23 cellular contexts compared by ENCODE assay signal in genomic region chr6:158565122-158565429, GRCh38. TPM values are rescaled to one million over a fixed set of nuclear protein-coding genes. Genes with fewer than 3 reads are reported as not detected.
DNase-seq lines count a peak whose midpoint lies in the region; ATAC-seq, FAIRE-seq and TF ChIP-seq lines count a peak whose summit lies in the region.
"Had no signal": no experiment of that assay in that cellular context is flagged by ENCODE, and none has a peak within 500 bp of the region (broad histone marks: within the 10 kb centered on the region; RNA-seq: fewer than 3 reads in every experiment).

No MANE protein-coding gene starts in this region.

- H3K4me3 Mint-ChIP-seq in activated CD4-positive, alpha-beta T cell treated with anti-CD3 and anti-CD28 coated beads, Interleukin-2, amount 10 ng/mL, durations not matched to agents 7 days and 5 days = no peak overlapping the region
- no peak overlapping the region for H3K4me3 Mint-ChIP-seq in WTC11
- peak overlapping the region; percentile 76 to 82 for H3K4me3 Mint-ChIP-seq in effector memory CD8-positive, alpha-beta T cell
- H3K4me3 Mint-ChIP-seq: B cell had no signal

- peaks cover 99% of the 10 kb centered on the region for H3K79me2 ChIP-seq in osteoblast (ENCODE audit: insufficient read depth, low read length)

- in situ Hi-C loops in GM13977 (cut with MboI; ENCODE audit: low pct_unique_long_range_greater_than_20kb, low sequenced_read_pairs, unreplicated experiment) = no loop called here

- H3K36me3 ChIP-seq in osteoblast (ENCODE audit: insufficient read depth, low read length) = no peaks in the 10 kb centered on the region
- H3K36me3 ChIP-seq: left ventricle myocardium inferior, vagina had no signal

- H3K4me1 Mint-ChIP-seq in activated CD4-positive, alpha-beta T cell treated with anti-CD3 and anti-CD28 coated beads, Interleukin-2, amount 10 ng/mL, durations not matched to agents 7 days and 5 days = peaks cover 87% of the 10 kb centered on the region
- peaks cover 42% of the 10 kb centered on the region for H3K4me1 Mint-ChIP-seq in WTC11
- peaks cover 80 to 90% of the 10 kb centered on the region in 2 donors for H3K4me1 Mint-ChIP-seq in effector memory CD8-positive, alpha-beta T cell (ENCODE audit: low read depth in 2 of 2)

- TF ChIP-seq CTCF in WTC11 (IDR thresholded peaks at IDR 0.05) (no peak), osteoblast (IDR thresholded peaks at IDR 0.05; ENCODE audit: extremely low read depth, low read depth, low read length) (no peak), GM13977 (IDR thresholded peaks at IDR 0.05; ENCODE audit: extremely low read depth, insufficient read depth, missing control alignments) (no peak)

- no peak overlapping the region for H3K4me2 ChIP-seq in osteoblast (ENCODE audit: insufficient read depth, low read length)

- peaks cover 27% of the 10 kb centered on the region for H3K4me1 ChIP-seq in osteoblast (ENCODE audit: insufficient read depth, low read length)

- H3K27me3 ChIP-seq in osteoblast (ENCODE audit: insufficient read depth, low read length) = no peaks in the 10 kb centered on the region
- H3K27me3 ChIP-seq: vagina had no signal

- no peak for ATAC-seq in WTC11
- ATAC-seq in effector memory CD8-positive, alpha-beta T cell (replicated peaks) = no peak
- ATAC-seq: activated CD4-positive, CD25-positive, alpha-beta regulatory T cell treated with anti-CD3 and anti-CD28 coated beads, Interleukin-2, amount 50 U/mL, for 24 hours; mucosa of descending colon had no signal

- no peak overlapping the region for H3K4me3 ChIP-seq in osteoblast (ENCODE audit: insufficient read depth, low read length)
- H3K4me3 ChIP-seq: left ventricle myocardium inferior, mucosa of descending colon, vagina had no signal

- CTCF ChIA-PET in activated CD4-positive, alpha-beta T cell treated with anti-CD3 and anti-CD28 coated beads, Interleukin-2, amount 10 ng/mL, durations not matched to agents 7 days and 5 days (lab: Charles Lee) = no interaction called here
- CTCF ChIA-PET in WTC11 (lab: Charles Lee) = interaction anchor here (1.2 to 2.3 kb wide), 5 partner anchors 13 to 351 kb away, joined by 3 to 9 read pairs (median 6); no protein-coding TSS in a partner anchor

- no peak for FAIRE-seq in frontal cortex (lab: Jason Lieb, UNC)
- FAIRE-seq: A204.1, colon, D721Med, endometrium had no signal

- peaks cover 36% of the 10 kb centered on the region for H3K36me3 Mint-ChIP-seq in activated CD4-positive, alpha-beta T cell treated with anti-CD3 and anti-CD28 coated beads, Interleukin-2, amount 10 ng/mL, durations not matched to agents 7 days and 5 days (ENCODE audit: low read depth)
- H3K36me3 Mint-ChIP-seq in WTC11 = peaks cover 3% of the 10 kb centered on the region; the same call in 1 of the 2 replicates
- peaks cover 50% of the 10 kb centered on the region for H3K36me3 Mint-ChIP-seq in effector memory CD8-positive, alpha-beta T cell (ENCODE audit: insufficient read depth)

- no peak for DNase-seq in activated CD4-positive, alpha-beta T cell treated with anti-CD3 and anti-CD28 coated beads, Interleukin-2, amount 10 ng/mL, durations not matched to agents 7 days and 5 days
- no peak for DNase-seq in activated CD4-positive, alpha-beta T cell treated with anti-CD3 and anti-CD28 coated beads for 48 hours
- DNase-seq in WTC11 (ENCODE audit: low spot score) (no peak), osteoblast (ENCODE audit: insufficient read length, low spot score, missing footprints) (peak; percentile 1), frontal cortex (ENCODE audit: low spot score in 2 of 2) (no peak), GM13977 (ENCODE audit: low spot score) (no peak), amygdala (lab: John Stamatoyannopoulos, UW) (no peak)
- DNase-seq in effector memory CD8-positive, alpha-beta T cell = no peak
- DNase-seq: activated CD8-positive, alpha-beta memory T cell treated with anti-CD3 and anti-CD28 coated beads, Interleukin-2, amount 50 U/mL, for 4 hours; left ventricle myocardium inferior; MM.1S; mucosa of descending colon; NCI-H1436; NCI-H526; stimulated activated CD4-positive, alpha-beta T cell treated with anti-CD3 and anti-CD28 coated beads, Interleukin-12 subunit alpha, Interleukin-12 subunit beta, amount 100 ng/mL, for 4 hours had no signal

- H3K27ac ChIP-seq in osteoblast (ENCODE audit: low read depth, low read length) = no peak overlapping the region
- H3K27ac ChIP-seq: HL-60, left ventricle myocardium inferior, vagina had no signal

- H2AFZ ChIP-seq in osteoblast (ENCODE audit: low read length) = no peak overlapping the region

- H3K9me3 Mint-ChIP-seq in activated CD4-positive, alpha-beta T cell treated with anti-CD3 and anti-CD28 coated beads, Interleukin-2, amount 10 ng/mL, durations not matched to agents 7 days and 5 days = no peaks in the 10 kb centered on the region
- no peaks in the 10 kb centered on the region for H3K9me3 Mint-ChIP-seq in WTC11
- H3K9me3 Mint-ChIP-seq in effector memory CD8-positive, alpha-beta T cell = no peaks in the 10 kb centered on the region

- H3K9me3 ChIP-seq in osteoblast (ENCODE audit: low read depth, low read length) = no peaks in the 10 kb centered on the region
- H3K9me3 ChIP-seq: left ventricle myocardium inferior, mucosa of descending colon, vagina had no signal

- peaks cover 80% of the 10 kb centered on the region for H4K20me1 ChIP-seq in osteoblast (ENCODE audit: insufficient read depth, low read length)

- H3K27ac Mint-ChIP-seq in activated CD4-positive, alpha-beta T cell treated with anti-CD3 and anti-CD28 coated beads, Interleukin-2, amount 10 ng/mL, durations not matched to agents 7 days and 5 days = peak overlapping the region; percentile 84
- peak overlapping the region; percentile 79; the same call in 1 of the 2 replicates for H3K27ac Mint-ChIP-seq in WTC11
- peak overlapping the region; percentile 88 to 92 for H3K27ac Mint-ChIP-seq in effector memory CD8-positive, alpha-beta T cell
- H3K27ac Mint-ChIP-seq: B cell had no signal

- POLR2A ChIA-PET in activated CD4-positive, alpha-beta T cell treated with anti-CD3 and anti-CD28 coated beads, Interleukin-2, amount 10 ng/mL, durations not matched to agents 7 days and 5 days (lab: Charles Lee) = no interaction called here
- POLR2A ChIA-PET in WTC11 (lab: Charles Lee) = no interaction called here

- no peaks in the 10 kb centered on the region for H3K27me3 Mint-ChIP-seq in activated CD4-positive, alpha-beta T cell treated with anti-CD3 and anti-CD28 coated beads, Interleukin-2, amount 10 ng/mL, durations not matched to agents 7 days and 5 days
- H3K27me3 Mint-ChIP-seq in WTC11 (ENCODE audit: low read depth) = no peaks in the 10 kb centered on the region
- H3K27me3 Mint-ChIP-seq in effector memory CD8-positive, alpha-beta T cell = no peaks in the 10 kb centered on the region
- H3K27me3 Mint-ChIP-seq: B cell had no signal

TF ChIP-seq in WTC11, 78 proteins besides CTCF, POLR2A, EP300 and RAD21 (continues in another document):
- no peak for TF ChIP-seq USF2 (CRISPR knock-in tag; IDR thresholded peaks at IDR 0.05)
- TF ChIP-seq STAT6 (CRISPR knock-in tag; conservative IDR thresholded peaks at IDR 0.05; ENCODE audit: low read depth) = no peak
- TF ChIP-seq ZNF232 (CRISPR knock-in tag; IDR thresholded peaks at IDR 0.05) = no peak
- no peak for TF ChIP-seq NFYB (CRISPR knock-in tag; conservative IDR thresholded peaks at IDR 0.05; ENCODE audit: low read depth)
- no peak for TF ChIP-seq OVOL2 (CRISPR knock-in tag; IDR thresholded peaks at IDR 0.05; ENCODE audit: borderline replicate concordance)
- TF ChIP-seq, protein P1, sequence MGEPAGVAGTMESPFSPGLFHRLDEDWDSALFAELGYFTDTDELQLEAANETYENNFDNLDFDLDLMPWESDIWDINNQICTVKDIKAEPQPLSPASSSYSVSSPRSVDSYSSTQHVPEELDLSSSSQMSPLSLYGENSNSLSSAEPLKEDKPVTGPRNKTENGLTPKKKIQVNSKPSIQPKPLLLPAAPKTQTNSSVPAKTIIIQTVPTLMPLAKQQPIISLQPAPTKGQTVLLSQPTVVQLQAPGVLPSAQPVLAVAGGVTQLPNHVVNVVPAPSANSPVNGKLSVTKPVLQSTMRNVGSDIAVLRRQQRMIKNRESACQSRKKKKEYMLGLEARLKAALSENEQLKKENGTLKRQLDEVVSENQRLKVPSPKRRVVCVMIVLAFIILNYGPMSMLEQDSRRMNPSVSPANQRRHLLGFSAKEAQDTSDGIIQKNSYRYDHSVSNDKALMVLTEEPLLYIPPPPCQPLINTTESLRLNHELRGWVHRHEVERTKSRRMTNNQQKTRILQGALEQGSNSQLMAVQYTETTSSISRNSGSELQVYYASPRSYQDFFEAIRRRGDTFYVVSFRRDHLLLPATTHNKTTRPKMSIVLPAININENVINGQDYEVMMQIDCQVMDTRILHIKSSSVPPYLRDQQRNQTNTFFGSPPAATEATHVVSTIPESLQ (CRISPR knock-in tag; IDR thresholded peaks at IDR 0.05) = no peak
- TF ChIP-seq CBFB (CRISPR knock-in tag; IDR thresholded peaks at IDR 0.05; ENCODE audit: low read depth) = no peak

RNA-seq across cellular contexts. Expression of gene TMEM181, which starts 5.2 kb away (rescaled TPM):
- total RNA-seq in activated CD4-positive, alpha-beta T cell treated with anti-CD3 and anti-CD28 coated beads, Interleukin-2, amount 10 ng/mL, durations not matched to agents 7 days and 5 days = 10 to 100 TPM; 16.9 to 17.6 TPM
- total RNA-seq in WTC11 (2021) (18.8 to 22.1 TPM (median 21.2 TPM) in 3 replicates), osteoblast (43.3 and 43.8 TPM in 2 replicates), frontal cortex (64.0 TPM)

Comparison
In these comparisons a context has a peak if more than half of its experiments do, and no peak if none do; other contexts are left out.
1. H3K4me3 Mint-ChIP-seq: peak in effector memory CD8-positive, alpha-beta T cell (2 of 2); none in activated CD4-positive, alpha-beta T cell treated with anti-CD3 and anti-CD28 coated beads, Interleukin-2, amount 10 ng/mL, durations not matched to agents 7 days and 5 days (single experiment) and WTC11 (single experiment).
2. Peak in every context shown above with its lines, with median percentiles within 50 percentile points of each other: H3K27ac Mint-ChIP-seq.